In genomic region chr3:36923523-36923943, GRCh38 we compare ENCODE assay signal across 2 cellular contexts.
TF ChIP-seq lines count a peak whose summit lies in the region.

No MANE protein-coding gene starts in this region.

TF ChIP-seq in IMR-90, 13 proteins besides CTCF, POLR2A, EP300 and RAD21 (continued from another document):
- no peak for TF ChIP-seq USF2 (IDR thresholded peaks at IDR 0.05; ENCODE audit: low read depth, low read length)
- no peak for TF ChIP-seq FOS (IDR thresholded peaks at IDR 0.05; ENCODE audit: low read depth, low read length)
- TF ChIP-seq RCOR1 (IDR thresholded peaks at IDR 0.05; ENCODE audit: insufficient replicate concordance, low read length): no peak
- no peak for TF ChIP-seq SMC3 (IDR thresholded peaks at IDR 0.05; ENCODE audit: low read depth, low read length)
- no peak for TF ChIP-seq ELK1 (IDR thresholded peaks at IDR 0.05; ENCODE audit: borderline replicate concordance, low read depth, low read length)
- no peak for TF ChIP-seq MAZ (IDR thresholded peaks at IDR 0.05; ENCODE audit: borderline replicate concordance, low read depth, low read length)
- no peak for TF ChIP-seq NFE2L2 (IDR thresholded peaks at IDR 0.05; ENCODE audit: low read depth, low read length)
- no peak for TF ChIP-seq MAFK (IDR thresholded peaks at IDR 0.05; ENCODE audit: low read depth, low read length)

TF ChIP-seq in SK-N-SH treated with all-trans-retinoic acid at 6 μM for 48 hours, 23 proteins besides CTCF, POLR2A, EP300 and RAD21 (continued from another document):
- TF ChIP-seq BACH2 (CRISPR knock-in tag; IDR thresholded peaks at IDR 0.05; ENCODE audit: borderline replicate concordance) (no peak), ZFP30 (CRISPR knock-in tag; IDR thresholded peaks at IDR 0.05) (no peak), POU6F1 (CRISPR knock-in tag; IDR thresholded peaks at IDR 0.05; ENCODE audit: borderline replicate concordance, low read depth) (no peak), ZFP3 (CRISPR knock-in tag; IDR thresholded peaks at IDR 0.05) (no peak), RARB (CRISPR knock-in tag; IDR thresholded peaks at IDR 0.05) (no peak)
